1 cellular context compared by ENCODE assay signal in the genomic region with DNA sequence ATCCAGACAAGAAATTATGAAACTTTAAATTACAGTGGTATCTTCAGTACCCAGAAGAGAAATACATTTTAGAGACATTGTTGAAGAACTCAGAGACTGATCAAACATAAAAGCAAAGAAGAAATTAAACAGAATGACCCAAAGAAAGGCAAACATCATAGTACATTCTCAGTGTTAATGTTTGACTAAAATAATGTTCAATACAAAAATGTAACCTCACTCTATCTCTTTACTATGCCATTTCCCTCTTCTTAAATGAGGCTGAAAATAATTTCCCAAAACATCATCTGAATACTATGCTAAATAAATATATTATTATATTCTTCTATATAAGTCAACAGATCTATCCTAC.
TF ChIP-seq lines count a peak whose summit lies in the region.

No MANE protein-coding gene starts in this region.

TF ChIP-seq in GM12878, 131 proteins besides CTCF, POLR2A, EP300 and RAD21 (continued from another document):
- TF ChIP-seq, protein P1, sequence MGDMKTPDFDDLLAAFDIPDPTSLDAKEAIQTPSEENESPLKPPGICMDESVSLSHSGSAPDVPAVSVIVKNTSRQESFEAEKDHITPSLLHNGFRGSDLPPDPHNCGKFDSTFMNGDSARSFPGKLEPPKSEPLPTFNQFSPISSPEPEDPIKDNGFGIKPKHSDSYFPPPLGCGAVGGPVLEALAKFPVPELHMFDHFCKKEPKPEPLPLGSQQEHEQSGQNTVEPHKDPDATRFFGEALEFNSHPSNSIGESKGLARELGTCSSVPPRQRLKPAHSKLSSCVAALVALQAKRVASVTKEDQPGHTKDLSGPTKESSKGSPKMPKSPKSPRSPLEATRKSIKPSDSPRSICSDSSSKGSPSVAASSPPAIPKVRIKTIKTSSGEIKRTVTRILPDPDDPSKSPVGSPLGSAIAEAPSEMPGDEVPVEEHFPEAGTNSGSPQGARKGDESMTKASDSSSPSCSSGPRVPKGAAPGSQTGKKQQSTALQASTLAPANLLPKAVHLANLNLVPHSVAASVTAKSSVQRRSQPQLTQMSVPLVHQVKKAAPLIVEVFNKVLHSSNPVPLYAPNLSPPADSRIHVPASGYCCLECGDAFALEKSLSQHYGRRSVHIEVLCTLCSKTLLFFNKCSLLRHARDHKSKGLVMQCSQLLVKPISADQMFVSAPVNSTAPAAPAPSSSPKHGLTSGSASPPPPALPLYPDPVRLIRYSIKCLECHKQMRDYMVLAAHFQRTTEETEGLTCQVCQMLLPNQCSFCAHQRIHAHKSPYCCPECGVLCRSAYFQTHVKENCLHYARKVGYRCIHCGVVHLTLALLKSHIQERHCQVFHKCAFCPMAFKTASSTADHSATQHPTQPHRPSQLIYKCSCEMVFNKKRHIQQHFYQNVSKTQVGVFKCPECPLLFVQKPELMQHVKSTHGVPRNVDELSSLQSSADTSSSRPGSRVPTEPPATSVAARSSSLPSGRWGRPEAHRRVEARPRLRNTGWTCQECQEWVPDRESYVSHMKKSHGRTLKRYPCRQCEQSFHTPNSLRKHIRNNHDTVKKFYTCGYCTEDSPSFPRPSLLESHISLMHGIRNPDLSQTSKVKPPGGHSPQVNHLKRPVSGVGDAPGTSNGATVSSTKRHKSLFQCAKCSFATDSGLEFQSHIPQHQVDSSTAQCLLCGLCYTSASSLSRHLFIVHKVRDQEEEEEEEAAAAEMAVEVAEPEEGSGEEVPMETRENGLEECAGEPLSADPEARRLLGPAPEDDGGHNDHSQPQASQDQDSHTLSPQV (IDR thresholded peaks at IDR 0.05), result no peak
- TF ChIP-seq, protein P2, sequence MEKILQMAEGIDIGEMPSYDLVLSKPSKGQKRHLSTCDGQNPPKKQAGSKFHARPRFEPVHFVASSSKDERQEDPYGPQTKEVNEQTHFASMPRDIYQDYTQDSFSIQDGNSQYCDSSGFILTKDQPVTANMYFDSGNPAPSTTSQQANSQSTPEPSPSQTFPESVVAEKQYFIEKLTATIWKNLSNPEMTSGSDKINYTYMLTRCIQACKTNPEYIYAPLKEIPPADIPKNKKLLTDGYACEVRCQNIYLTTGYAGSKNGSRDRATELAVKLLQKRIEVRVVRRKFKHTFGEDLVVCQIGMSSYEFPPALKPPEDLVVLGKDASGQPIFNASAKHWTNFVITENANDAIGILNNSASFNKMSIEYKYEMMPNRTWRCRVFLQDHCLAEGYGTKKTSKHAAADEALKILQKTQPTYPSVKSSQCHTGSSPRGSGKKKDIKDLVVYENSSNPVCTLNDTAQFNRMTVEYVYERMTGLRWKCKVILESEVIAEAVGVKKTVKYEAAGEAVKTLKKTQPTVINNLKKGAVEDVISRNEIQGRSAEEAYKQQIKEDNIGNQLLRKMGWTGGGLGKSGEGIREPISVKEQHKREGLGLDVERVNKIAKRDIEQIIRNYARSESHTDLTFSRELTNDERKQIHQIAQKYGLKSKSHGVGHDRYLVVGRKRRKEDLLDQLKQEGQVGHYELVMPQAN (conservative IDR thresholded peaks at IDR 0.05), result no peak
- TF ChIP-seq, protein P3, sequence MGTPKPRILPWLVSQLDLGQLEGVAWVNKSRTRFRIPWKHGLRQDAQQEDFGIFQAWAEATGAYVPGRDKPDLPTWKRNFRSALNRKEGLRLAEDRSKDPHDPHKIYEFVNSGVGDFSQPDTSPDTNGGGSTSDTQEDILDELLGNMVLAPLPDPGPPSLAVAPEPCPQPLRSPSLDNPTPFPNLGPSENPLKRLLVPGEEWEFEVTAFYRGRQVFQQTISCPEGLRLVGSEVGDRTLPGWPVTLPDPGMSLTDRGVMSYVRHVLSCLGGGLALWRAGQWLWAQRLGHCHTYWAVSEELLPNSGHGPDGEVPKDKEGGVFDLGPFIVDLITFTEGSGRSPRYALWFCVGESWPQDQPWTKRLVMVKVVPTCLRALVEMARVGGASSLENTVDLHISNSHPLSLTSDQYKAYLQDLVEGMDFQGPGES (IDR thresholded peaks at IDR 0.05), result no peak
- TF ChIP-seq TBL1XR1 (IDR thresholded peaks at IDR 0.05; ENCODE audit: low read depth, low read length), result no peak
- TF ChIP-seq SRF (IDR thresholded peaks at IDR 0.05; ENCODE audit: low read depth in 2 of 2, low read length in 2 of 2), result no peak
- TF ChIP-seq SPI1 (IDR thresholded peaks at IDR 0.05; ENCODE audit: borderline replicate concordance, insufficient read depth, low read depth, low read length), result no peak
- TF ChIP-seq HDAC2 (IDR thresholded peaks at IDR 0.05), result no peak
- TF ChIP-seq BCL11A (IDR thresholded peaks at IDR 0.05; ENCODE audit: low read depth, low read length), result no peak
- no peak for TF ChIP-seq POLR2AphosphoS2 (IDR thresholded peaks at IDR 0.05; ENCODE audit: low read depth, low read length)
- TF ChIP-seq SIX5 (IDR thresholded peaks at IDR 0.05; ENCODE audit: low read depth, low read length, severe bottlenecking), result no peak
